36 cellular contexts compared by ENCODE assay signal in genomic region chr4:106715825-106716224, GRCh38.
"Had no signal": no experiment of that assay in that cellular context is flagged by ENCODE, and none has a peak within 500 bp of the region (broad histone marks: within the 10 kb centered on the region; RNA-seq: fewer than 3 reads in every experiment).

No MANE protein-coding gene starts in this region.

- H3K4me1 Mint-ChIP-seq: activated naive CD4-positive, alpha-beta T cell treated with anti-CD3 and anti-CD28 coated beads, Interleukin-2, amount 10 ng/mL, durations not matched to agents 7 days and 5 days; activated naive CD4-positive, alpha-beta T cell treated with anti-CD3 and anti-CD28 coated beads, Interleukin-2, amount 50 U/mL, for 24 hours; activated naive CD8-positive, alpha-beta T cell treated with anti-CD3 and anti-CD28 coated beads for 36 hours; activated naive CD8-positive, alpha-beta T cell treated with anti-CD3 and anti-CD28 coated beads, Interleukin-2, amount 10 ng/mL, durations not matched to agents 7 days and 5 days; activated naive CD8-positive, alpha-beta T cell treated with anti-CD3 and anti-CD28 coated beads, Interleukin-2, amount 50 U/mL, for 24 hours; activated T-helper 17 cell treated with anti-CD3 and anti-CD28 coated beads, Interleukin-2, amount 50 U/mL, for 72 hours; brain; central memory CD8-positive, alpha-beta T cell had no signal

- H3K27ac Mint-ChIP-seq: activated naive CD4-positive, alpha-beta T cell treated with anti-CD3 and anti-CD28 coated beads for 36 hours; activated naive CD4-positive, alpha-beta T cell treated with anti-CD3 and anti-CD28 coated beads, Interleukin-2, amount 10 ng/mL, durations not matched to agents 7 days and 5 days; activated naive CD4-positive, alpha-beta T cell treated with anti-CD3 and anti-CD28 coated beads, Interleukin-2, amount 50 U/mL, for 24 hours; activated naive CD4-positive, alpha-beta T cell treated with anti-CD3 and anti-CD28 coated beads, Interleukin-2, amount 50 U/mL, for 72 hours; activated naive CD8-positive, alpha-beta T cell; activated naive CD8-positive, alpha-beta T cell treated with anti-CD3 and anti-CD28 coated beads for 36 hours; activated naive CD8-positive, alpha-beta T cell treated with anti-CD3 and anti-CD28 coated beads, Interleukin-2, amount 10 ng/mL, durations not matched to agents 7 days and 5 days; activated naive CD8-positive, alpha-beta T cell treated with anti-CD3 and anti-CD28 coated beads, Interleukin-2, amount 50 U/mL, for 24 hours; activated T-cell treated with anti-CD3 and anti-CD28 coated beads, Interleukin-2, amount 50 U/mL, for 72 hours; activated T-helper 1 cell treated with anti-CD3 and anti-CD28 coated beads, Interleukin-12 subunit alpha, Interleukin-12 subunit beta, Interleukin-2, Interleukin-4 antibody, amounts not matched to agents 30 ng/mL and 10 ng/mL and 1 ng/mL, durations not matched to agents 14 hours and 24 hours and 36 hours; activated T-helper 17 cell treated with anti-CD3 and anti-CD28 coated beads, Interleukin-2, amount 50 U/mL, for 72 hours; activated T-helper 2 cell treated with anti-CD3 and anti-CD28 coated beads, Interferon-gamma antibody, Interleukin-2, Interleukin-4, amounts not matched to agents 10 μg/mL and 5 μg/mL and 100 μg/mL, durations not matched to agents 14 hours and 24 hours and 36 hours; brain had no signal

- H3K4me3 Mint-ChIP-seq: activated naive CD4-positive, alpha-beta T cell treated with anti-CD3 and anti-CD28 coated beads for 36 hours; activated naive CD4-positive, alpha-beta T cell treated with anti-CD3 and anti-CD28 coated beads, Interleukin-2, amount 10 ng/mL, durations not matched to agents 7 days and 5 days; activated naive CD4-positive, alpha-beta T cell treated with anti-CD3 and anti-CD28 coated beads, Interleukin-2, amount 50 U/mL, for 24 hours; activated naive CD8-positive, alpha-beta T cell; activated naive CD8-positive, alpha-beta T cell treated with anti-CD3 and anti-CD28 coated beads for 36 hours; activated naive CD8-positive, alpha-beta T cell treated with anti-CD3 and anti-CD28 coated beads, Interleukin-2, amount 10 ng/mL, durations not matched to agents 7 days and 5 days; activated naive CD8-positive, alpha-beta T cell treated with anti-CD3 and anti-CD28 coated beads, Interleukin-2, amount 50 U/mL, for 24 hours; activated T-cell treated with anti-CD3 and anti-CD28 coated beads, Interleukin-2, amount 50 U/mL, for 4 hours; activated T-cell treated with anti-CD3 and anti-CD28 coated beads, Interleukin-2, amount 50 U/mL, for 72 hours; activated T-helper 1 cell treated with anti-CD3 and anti-CD28 coated beads, Interleukin-12 subunit alpha, Interleukin-12 subunit beta, Interleukin-2, Interleukin-4 antibody, amounts not matched to agents 30 ng/mL and 10 ng/mL and 1 ng/mL, durations not matched to agents 14 hours and 24 hours and 36 hours; activated T-helper 17 cell treated with anti-CD3 and anti-CD28 coated beads, Interleukin-2, amount 50 U/mL, for 72 hours; brain; central memory CD8-positive, alpha-beta T cell had no signal

- H3K36me3 ChIP-seq: adrenal gland, ascending aorta, brain microvascular endothelial cell, breast epithelium, cardiac muscle cell had no signal

- H3K4me3 ChIP-seq: adrenal gland, ascending aorta, body of pancreas, breast epithelium, cardiac muscle cell had no signal

- H3K27ac ChIP-seq: adrenal gland, body of pancreas, brain microvascular endothelial cell, breast epithelium, cardiac muscle cell had no signal

- DNase-seq: activated effector memory CD4-positive, alpha-beta T cell treated with anti-CD3 and anti-CD28 coated beads, Interleukin-2, amount 50 U/mL, for 16 hours; activated effector memory CD4-positive, alpha-beta T cell treated with Interleukin-2 at 50 U/mL for 16 hours; activated gamma-delta T cell; activated gamma-delta T cell treated with Interleukin-2 at 50 U/mL for 16 hours; activated naive CD4-positive, alpha-beta T cell; activated naive CD4-positive, alpha-beta T cell treated with anti-CD3 and anti-CD28 coated beads for 36 hours; activated naive CD4-positive, alpha-beta T cell treated with anti-CD3 and anti-CD28 coated beads, Interleukin-2, amount 10 ng/mL, durations not matched to agents 7 days and 5 days; activated naive CD4-positive, alpha-beta T cell treated with anti-CD3 and anti-CD28 coated beads, Interleukin-2, amount 50 U/mL, for 16 hours; activated naive CD4-positive, alpha-beta T cell treated with Interleukin-2 at 50 U/mL for 16 hours; activated naive CD8-positive, alpha-beta T cell treated with anti-CD3 and anti-CD28 coated beads for 36 hours; activated naive CD8-positive, alpha-beta T cell treated with anti-CD3 and anti-CD28 coated beads, Interleukin-2, amount 10 ng/mL, durations not matched to agents 7 days and 5 days; activated naive CD8-positive, alpha-beta T cell treated with anti-CD3 and anti-CD28 coated beads, Interleukin-2, amount 50 U/mL, for 24 hours; activated T-cell treated with anti-CD3 and anti-CD28 coated beads, Interleukin-2, amount 50 U/mL, for 4 hours; activated T-cell treated with anti-CD3 and anti-CD28 coated beads, Interleukin-2, amount 50 U/mL, for 48 hours; activated T-cell treated with anti-CD3 and anti-CD28 coated beads, Interleukin-2, amount 50 U/mL, for 72 hours; adrenal gland; amniotic stem cell; amygdala; anterior cingulate cortex; aorta; body of pancreas; brain microvascular endothelial cell; caudate nucleus; central memory CD4-positive, alpha-beta T cell; cerebellar nuclear complex had no signal

- ATAC-seq: activated naive CD4-positive, alpha-beta T cell treated with anti-CD3 and anti-CD28 coated beads, Interleukin-2, amount 50 U/mL, for 72 hours; activated naive CD8-positive, alpha-beta T cell treated with anti-CD3 and anti-CD28 coated beads, Interleukin-2, amount 50 U/mL, for 24 hours; activated T-cell treated with anti-CD3 and anti-CD28 coated beads, Interleukin-2, amount 50 U/mL, for 4 hours; activated T-cell treated with anti-CD3 and anti-CD28 coated beads, Interleukin-2, amount 50 U/mL, for 72 hours; activated T-helper 17 cell treated with anti-CD3 and anti-CD28 coated beads, Interleukin-2, amount 50 U/mL, for 72 hours; body of pancreas had no signal

- H3K36me3 Mint-ChIP-seq: activated naive CD4-positive, alpha-beta T cell treated with anti-CD3 and anti-CD28 coated beads, Interleukin-2, amount 10 ng/mL, durations not matched to agents 7 days and 5 days; activated naive CD4-positive, alpha-beta T cell treated with anti-CD3 and anti-CD28 coated beads, Interleukin-2, amount 50 U/mL, for 24 hours; activated naive CD4-positive, alpha-beta T cell treated with anti-CD3 and anti-CD28 coated beads, Interleukin-2, amount 50 U/mL, for 72 hours; activated naive CD8-positive, alpha-beta T cell; activated naive CD8-positive, alpha-beta T cell treated with anti-CD3 and anti-CD28 coated beads for 36 hours; activated naive CD8-positive, alpha-beta T cell treated with anti-CD3 and anti-CD28 coated beads, Interleukin-2, amount 10 ng/mL, durations not matched to agents 7 days and 5 days; brain had no signal

- H3K9me3 ChIP-seq: adrenal gland, ascending aorta, body of pancreas, breast epithelium had no signal

- H3K9me3 Mint-ChIP-seq: activated naive CD4-positive, alpha-beta T cell treated with anti-CD3 and anti-CD28 coated beads, Interleukin-2, amount 10 ng/mL, durations not matched to agents 7 days and 5 days; activated naive CD8-positive, alpha-beta T cell treated with anti-CD3 and anti-CD28 coated beads for 36 hours had no signal

- H3K27me3 Mint-ChIP-seq: activated naive CD4-positive, alpha-beta T cell treated with anti-CD3 and anti-CD28 coated beads, Interleukin-2, amount 10 ng/mL, durations not matched to agents 7 days and 5 days; activated naive CD4-positive, alpha-beta T cell treated with anti-CD3 and anti-CD28 coated beads, Interleukin-2, amount 50 U/mL, for 24 hours; activated naive CD8-positive, alpha-beta T cell; activated naive CD8-positive, alpha-beta T cell treated with anti-CD3 and anti-CD28 coated beads for 36 hours; activated naive CD8-positive, alpha-beta T cell treated with anti-CD3 and anti-CD28 coated beads, Interleukin-2, amount 10 ng/mL, durations not matched to agents 7 days and 5 days; activated naive CD8-positive, alpha-beta T cell treated with anti-CD3 and anti-CD28 coated beads, Interleukin-2, amount 50 U/mL, for 24 hours; activated T-helper 17 cell treated with anti-CD3 and anti-CD28 coated beads, Interleukin-2, amount 50 U/mL, for 72 hours; central memory CD8-positive, alpha-beta T cell had no signal

- H3K4me1 ChIP-seq: adrenal gland, body of pancreas, breast epithelium had no signal

- H3K27me3 ChIP-seq: adrenal gland, ascending aorta, body of pancreas, brain microvascular endothelial cell, breast epithelium, cardiac muscle cell had no signal
